Comparison of ENCODE assay signal across 23 cellular contexts in the genomic region with DNA sequence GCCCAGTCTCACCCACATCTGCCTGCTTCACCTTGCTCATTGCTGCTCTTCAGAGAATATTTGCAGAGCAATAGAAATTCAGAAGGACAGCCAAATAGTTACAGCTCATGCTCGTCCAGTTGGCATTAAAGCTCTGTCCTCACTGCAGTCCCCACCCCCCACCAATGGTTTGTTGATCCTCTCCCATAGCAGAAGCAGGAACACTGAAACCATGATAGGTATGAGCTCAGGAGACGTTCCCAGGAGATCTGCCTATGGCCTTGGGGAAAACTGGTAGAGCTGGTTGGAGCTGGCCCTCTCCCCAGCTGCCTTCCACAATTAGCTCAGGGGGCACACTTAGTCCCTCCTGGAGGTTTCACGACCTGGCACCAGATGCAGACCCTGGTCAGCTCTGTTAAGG.
DNase-seq lines count a peak whose midpoint lies in the region; ATAC-seq and TF ChIP-seq lines count a peak whose summit lies in the region.
"Had no signal": no experiment of that assay in that cellular context is flagged by ENCODE, and none has a peak within 500 bp of the region (broad histone marks: within the 10 kb centered on the region; RNA-seq: fewer than 3 reads in every experiment).

No MANE protein-coding gene starts in this region.

- H3K27me3 ChIP-seq in Caco-2 (replicated peaks; ENCODE audit: control insufficient read depth, insufficient read depth, low read length), result no peaks in the 10 kb centered on the region
- H3K27me3 ChIP-seq in stomach, result no peaks in the 10 kb centered on the region

- no peaks in the 10 kb centered on the region for H3K9me3 Mint-ChIP-seq in Caco-2 (ENCODE audit: unreplicated experiment)
- H3K9me3 Mint-ChIP-seq: activated naive CD8-positive, alpha-beta T cell treated with anti-CD3 and anti-CD28 coated beads for 36 hours; activated T-helper 17 cell treated with anti-CD3 and anti-CD28 coated beads, Interleukin-2, amount 50 U/mL, for 72 hours; memory B cell; naive B cell had no signal

- TF ChIP-seq EP300 in stomach (IDR thresholded peaks at IDR 0.05), result no peak

- peak overlapping the region; percentile 35 for H3K4me3 Mint-ChIP-seq in Caco-2 (ENCODE audit: unreplicated experiment)
- H3K4me3 Mint-ChIP-seq: activated naive CD8-positive, alpha-beta T cell treated with anti-CD3 and anti-CD28 coated beads for 36 hours; activated T-helper 17 cell treated with anti-CD3 and anti-CD28 coated beads, Interleukin-2, amount 50 U/mL, for 72 hours; memory B cell; naive B cell had no signal

- intact Hi-C loops in Caco-2 (cut with micrococcal nuclease; ENCODE audit: unreplicated experiment) (no loop called here), stomach (cut with DNase I; ENCODE audit: low total_unique reads) (no loop called here)

- H3K36me3 Mint-ChIP-seq in Caco-2 (ENCODE audit: insufficient read depth, unreplicated experiment), result no peaks in the 10 kb centered on the region
- H3K36me3 Mint-ChIP-seq: activated naive CD8-positive, alpha-beta T cell treated with anti-CD3 and anti-CD28 coated beads for 36 hours; memory B cell; naive B cell had no signal

- H3K27ac ChIP-seq in stomach, result no peak overlapping the region
- H3K27ac ChIP-seq: SK-N-MC, WERI-Rb-1 had no signal

- ATAC-seq in HG03280 (IDR thresholded peaks at IDR 0.05; ENCODE audit: unreplicated experiment) (no peak), GM18868 (IDR thresholded peaks at IDR 0.05; ENCODE audit: unreplicated experiment) (no peak)
- ATAC-seq: activated T-helper 17 cell treated with anti-CD3 and anti-CD28 coated beads, Interleukin-2, amount 50 U/mL, for 72 hours; right cardiac atrium had no signal

- H3K27me3 Mint-ChIP-seq in Caco-2 (ENCODE audit: insufficient read depth, unreplicated experiment), result no peaks in the 10 kb centered on the region
- H3K27me3 Mint-ChIP-seq: activated naive CD8-positive, alpha-beta T cell treated with anti-CD3 and anti-CD28 coated beads for 36 hours; activated T-helper 17 cell treated with anti-CD3 and anti-CD28 coated beads, Interleukin-2, amount 50 U/mL, for 72 hours; naive B cell had no signal

- DNase-seq in Caco-2, result peak; percentile 71 to 80
- DNase-seq in NCI-H2029 treated with DMSO at 0.1 percent for 48 hours (lab: John Stamatoyannopoulos, UW), result peak; percentile 86
- DNase-seq in epithelial cell of esophagus (ENCODE audit: low read depth), result peak; percentile 25
- DNase-seq in mucosa of gallbladder (ENCODE audit: low spot score), result peak; percentile 21
- no peak for DNase-seq in stomach
- no peak for DNase-seq in erythroblast (lab: John Stamatoyannopoulos, UW)
- DNase-seq: activated CD4-positive, alpha-beta T cell treated with anti-CD3 and anti-CD28 coated beads, Interleukin-2, amount 50 U/mL, for 4 hours; activated CD8-positive, alpha-beta memory T cell treated with anti-CD3 and anti-CD28 coated beads, Interleukin-2, amount 50 U/mL, for 4 hours; activated naive CD8-positive, alpha-beta T cell treated with anti-CD3 and anti-CD28 coated beads for 36 hours; cerebellar nuclear complex; EL; KG1; naive B cell; NCI-H2081; right cardiac atrium; RPMI8226; T-helper 2 cell; WERI-Rb-1 had no signal

- CTCF ChIA-PET in Caco-2 (lab: Charles Lee), result no interaction called here

- H3K4me1 ChIP-seq in Caco-2 (peaks cover 19% of the 10 kb centered on the region), stomach (peaks cover 0 to 3% (median 0%) of the 10 kb centered on the region in 4 donors)

- POLR2A ChIA-PET in Caco-2 (lab: Charles Lee), result interaction anchor here (0.6 to 0.9 kb wide), 2 partner anchors 10 to 40 kb away, joined by 4 to 5 read pairs; no protein-coding TSS in a partner anchor

- peaks cover 7% of the 10 kb centered on the region for H3K4me1 Mint-ChIP-seq in Caco-2 (ENCODE audit: low read depth, unreplicated experiment)
- H3K4me1 Mint-ChIP-seq: activated naive CD8-positive, alpha-beta T cell treated with anti-CD3 and anti-CD28 coated beads for 36 hours; activated T-helper 17 cell treated with anti-CD3 and anti-CD28 coated beads, Interleukin-2, amount 50 U/mL, for 72 hours; memory B cell; naive B cell had no signal

- TF ChIP-seq POLR2A in stomach (IDR thresholded peaks at IDR 0.05) (no peak), erythroblast (IDR thresholded peaks at IDR 0.05; ENCODE audit: low read length) (no peak)

- TF ChIP-seq CTCF in Caco-2 (IDR thresholded peaks at IDR 0.05; ENCODE audit: insufficient read depth in 1 of 2, low read depth in 1 of 2, low read length in 1 of 2, severe bottlenecking in 1 of 2, unreplicated experiment in 1 of 2), result no peak
- no peak for TF ChIP-seq CTCF in epithelial cell of esophagus (IDR thresholded peaks at IDR 0.05; ENCODE audit: insufficient read depth, low read depth, low read length, missing control alignments)
- no peak for TF ChIP-seq CTCF in stomach (IDR thresholded peaks at IDR 0.05)

- 13 to 32% (median 22%) methylated on average over 3 of the region's 3 CpGs for WGBS in stomach, 5 donors

- no TSS peak for BruUV-seq in Caco-2 (replicated peaks; lab: Mats Ljungman, UMichigan)

- H3K4me3 ChIP-seq in Caco-2 (ENCODE audit: low read depth, low read length), result no peak overlapping the region
- H3K4me3 ChIP-seq in epithelial cell of esophagus (ENCODE audit: low read length), result no peak overlapping the region
- no peak overlapping the region for H3K4me3 ChIP-seq in stomach
- H3K4me3 ChIP-seq: SK-N-MC had no signal

- H3K9me3 ChIP-seq in Caco-2, result peaks cover 14% of the 10 kb centered on the region
- H3K9me3 ChIP-seq in stomach, result no peaks in the 10 kb centered on the region

- peak overlapping the region; percentile 91 for H3K27ac Mint-ChIP-seq in Caco-2 (ENCODE audit: unreplicated experiment)
- H3K27ac Mint-ChIP-seq: activated naive CD8-positive, alpha-beta T cell treated with anti-CD3 and anti-CD28 coated beads for 36 hours; activated T-helper 17 cell treated with anti-CD3 and anti-CD28 coated beads, Interleukin-2, amount 50 U/mL, for 72 hours; memory B cell had no signal

- H3K36me3 ChIP-seq in Caco-2 (ENCODE audit: control insufficient read depth, insufficient read depth, low read length) (no peaks in the 10 kb centered on the region), stomach (no peaks in the 10 kb centered on the region)
- H3K36me3 ChIP-seq: WERI-Rb-1 had no signal

Comparison
In these comparisons a context has a peak if more than half of its experiments do, and no peak if none do; other contexts are left out.
1. DNase-seq: peak in Caco-2 (2 of 2), NCI-H2029 treated with DMSO at 0.1 percent for 48 hours (single experiment), epithelial cell of esophagus (single experiment) and mucosa of gallbladder (single experiment); none in stomach (single experiment) and erythroblast (0 of 2).